Comparison of ENCODE assay signal across 8 cellular contexts in genomic region chr7:101321491-101322401, GRCh38. TPM values are rescaled to one million over a fixed set of nuclear protein-coding genes. Genes with fewer than 3 reads are reported as not detected.
DNase-seq lines count a peak whose midpoint lies in the region; ATAC-seq, FAIRE-seq and TF ChIP-seq lines count a peak whose summit lies in the region.

Gene IFT22, minus strand, starts transcription at chr7:101321812. Its CDS starts 103 bp downstream, at chr7:101321709.

- H3K79me2 ChIP-seq in HepG2 (ENCODE audit: insufficient read depth, low read length), result no peaks in the 10 kb centered on the region

- peak within 1 kb of the TSS; percentile 77 for H3K27ac Mint-ChIP-seq in dendritic cell treated with granulocyte-macrophage colony-stimulating factor and Interleukin-4, amounts not matched to agents 40 ng/mL and 50 ng/mL, for 4 days

- no peak for TF ChIP-seq RAD21 in HepG2 (CRISPR knock-in tag; IDR thresholded peaks at IDR 0.05)

- CTCF ChIA-PET in HepG2 (lab: Yijun Ruan, JAX; ENCODE audit: low intra/inter-chr PET ratio, low total read pairs), result interaction anchor here (0.7 kb wide), 1 partner anchor 186 kb away, joined by 3 read pairs; no protein-coding TSS in a partner anchor

- H3K27me3 Mint-ChIP-seq in dendritic cell treated with granulocyte-macrophage colony-stimulating factor and Interleukin-4, amounts not matched to agents 40 ng/mL and 50 ng/mL, for 4 days, result peaks cover 11% of the 10 kb centered on the region

- peaks cover 18% of the 10 kb centered on the region for H3K36me3 ChIP-seq in BLaER1
- no peaks in the 10 kb centered on the region for H3K36me3 ChIP-seq in HepG2 (replicated peaks in 1 of 2; ENCODE audit: control insufficient read depth in 1 of 2, insufficient read depth in 2 of 2, low read length in 2 of 2)

- no peaks in the 10 kb centered on the region for H4K20me1 ChIP-seq in BLaER1
- no peaks in the 10 kb centered on the region for H4K20me1 ChIP-seq in HepG2 (ENCODE audit: insufficient read depth, low read length)

- TSS peak; percentile 96 for BruUV-seq in HepG2 (replicated peaks; lab: Mats Ljungman, UMichigan)

- peaks cover 7% of the 10 kb centered on the region for H3K4me1 Mint-ChIP-seq in dendritic cell treated with granulocyte-macrophage colony-stimulating factor and Interleukin-4, amounts not matched to agents 40 ng/mL and 50 ng/mL, for 4 days (ENCODE audit: low read depth)

- H2AFZ ChIP-seq in HepG2 (ENCODE audit: low read length), result peak within 1 kb of the TSS; percentile 36

- FAIRE-seq in HepG2 (lab: Jason Lieb, UNC), result peak; percentile 74

- peak; percentile 73 for TF ChIP-seq CTCF in HepG2 (CRISPR knock-in tag; IDR thresholded peaks at IDR 0.05)

- peak within 1 kb of the TSS; percentile 87 for H3K4me3 ChIP-seq in BLaER1
- peak within 1 kb of the TSS; percentile 68 to 84 (median 83) for H3K4me3 ChIP-seq in HepG2 (replicated peaks in 1 of 3; ENCODE audit: insufficient read depth in 1 of 3, low read depth in 2 of 3, low read length in 3 of 3)

- peak within 1 kb of the TSS; percentile 78 for H3K27ac ChIP-seq in BLaER1
- peak within 1 kb of the TSS; percentile 72 for H3K27ac ChIP-seq in HepG2 (ENCODE audit: extremely low read length, insufficient read depth, low read length)

- 0% methylated on average over 17 of the region's 69 CpGs for WGBS in HepG2 (ENCODE audit: low lambda C conversion rate)

- no peaks in the 10 kb centered on the region for H3K9me3 Mint-ChIP-seq in dendritic cell treated with granulocyte-macrophage colony-stimulating factor and Interleukin-4, amounts not matched to agents 40 ng/mL and 50 ng/mL, for 4 days

- H3K27me3 ChIP-seq in BLaER1 (no peaks in the 10 kb centered on the region), HepG2 (ENCODE audit: control insufficient read depth in 1 of 2, insufficient read depth in 2 of 2, low read length in 2 of 2) (no peaks in the 10 kb centered on the region)

- H3K9me3 ChIP-seq in BLaER1 (no peaks in the 10 kb centered on the region), HepG2 (ENCODE audit: low read length) (no peaks in the 10 kb centered on the region)

- ATAC-seq in HG03469 (IDR thresholded peaks at IDR 0.05; ENCODE audit: unreplicated experiment), result peak; percentile 61
- peak; percentile 95 for ATAC-seq in HepG2

- H3K9ac ChIP-seq in BLaER1, result peak within 1 kb of the TSS; percentile 78
- peak within 1 kb of the TSS; percentile 77 for H3K9ac ChIP-seq in HepG2 (ENCODE audit: insufficient read depth, low read depth, low read length)

- in situ Hi-C loops in HepG2 (cut with HindIII; ENCODE audit: extremely low pct_ligation_motif_present, low pct_unique_long_range_greater_than_20kb), result no loop called here

- H3K4me2 ChIP-seq in BLaER1 (peak within 1 kb of the TSS; percentile 85), HepG2 (ENCODE audit: low read depth, low read length) (peak within 1 kb of the TSS; percentile 82)

- H3K4me1 ChIP-seq in BLaER1 (peaks cover 18% of the 10 kb centered on the region), HepG2 (ENCODE audit: insufficient read depth, low read length) (peaks cover 29% of the 10 kb centered on the region)

- no peaks in the 10 kb centered on the region for H3K36me3 Mint-ChIP-seq in dendritic cell treated with granulocyte-macrophage colony-stimulating factor and Interleukin-4, amounts not matched to agents 40 ng/mL and 50 ng/mL, for 4 days (ENCODE audit: low read depth)

- intact Hi-C loops in dendritic cell treated with granulocyte-macrophage colony-stimulating factor and Interleukin-4, amounts not matched to agents 40 ng/mL and 50 ng/mL, for 4 days (cut with micrococcal nuclease), result no loop called here
- intact Hi-C loops in HepG2 (cut with micrococcal nuclease; ENCODE audit: unreplicated experiment), result loop anchor here (1.0 to 10.0 kb wide), 2 partner anchors 73 to 119 kb away; no protein-coding TSS in a partner anchor

- peak within 1 kb of the TSS; percentile 82 for H3K4me3 Mint-ChIP-seq in dendritic cell treated with granulocyte-macrophage colony-stimulating factor and Interleukin-4, amounts not matched to agents 40 ng/mL and 50 ng/mL, for 4 days

- POLR2A ChIA-PET in HepG2 (lab: Yijun Ruan, JAX), result interaction anchor here (1.3 to 2.3 kb wide), 8 partner anchors 9 to 104 kb away, joined by 3 to 53 read pairs (median 5); partner anchors contain the start of genes PLOD3 and ZNHIT1

- no peak for TF ChIP-seq EP300 in HepG2 (IDR thresholded peaks at IDR 0.05; ENCODE audit: low read depth in 2 of 2, low read length in 2 of 2)
- TF ChIP-seq EP300 in HepG2 (CRISPR knock-in tag; IDR thresholded peaks at IDR 0.05; ENCODE audit: borderline replicate concordance), result no peak

- DNase-seq in GM19240 (ENCODE audit: insufficient read length, low spot score), result peak; percentile 94
- DNase-seq in NCI-H526 (lab: John Stamatoyannopoulos, UW), result peak; percentile 78 to 98
- peak; percentile 65 to 86 for DNase-seq in activated CD4-positive, alpha-beta T cell treated with anti-CD3 and anti-CD28 coated beads, Interleukin-2, amount 50 U/mL, for 24 hours (ENCODE audit: low read depth in 1 of 2, low spot score in 1 of 2)
- peak; percentile 84 for DNase-seq in HepG2 (ENCODE audit: low spot score)
- peak; percentile 80 for DNase-seq in stimulated activated CD4-positive, alpha-beta T cell treated with anti-CD3 and anti-CD28 coated beads, Interleukin-2, amount 100 ng/mL, for 48 hours

- peak; percentile 65 to 81 for TF ChIP-seq POLR2A in HepG2 (IDR thresholded peaks at IDR 0.05; ENCODE audit: insufficient read depth in 1 of 2, low read depth in 2 of 2, low read length in 2 of 2)

TF ChIP-seq in HepG2, 621 proteins besides CTCF, POLR2A, EP300 and RAD21 (continues in another document):
- TF ChIP-seq ZNF567 (CRISPR knock-in tag; IDR thresholded peaks at IDR 0.05; ENCODE audit: borderline replicate concordance) (0 out of 2 replicates have a peak, but pooled peaks have one; percentile 16), ZNF547 (CRISPR knock-in tag; IDR thresholded peaks at IDR 0.05) (peak; percentile 60; the same call in 1 of the 2 replicates), MXD1 (CRISPR knock-in tag; IDR thresholded peaks at IDR 0.05) (peak; percentile 77; the same call in 1 of the 2 replicates), ZNF546 (CRISPR knock-in tag; conservative IDR thresholded peaks at IDR 0.05) (0 out of 2 replicates have a peak, but pooled peaks have one; percentile 18), ZNF441 (CRISPR knock-in tag; IDR thresholded peaks at IDR 0.05; ENCODE audit: borderline replicate concordance) (peak; percentile 35; the same call in 1 of the 2 replicates), ZNF280D (CRISPR knock-in tag; IDR thresholded peaks at IDR 0.05) (peak; percentile 43; the same call in 1 of the 2 replicates), HDAC2 (CRISPR knock-in tag; IDR thresholded peaks at IDR 0.05) (peak; percentile 24; the same call in 1 of the 2 replicates), MAZ (IDR thresholded peaks at IDR 0.05; ENCODE audit: borderline replicate concordance, low read depth, low read length) (no peak; the same call in 1 of the 2 replicates), MAZ (CRISPR knock-in tag; IDR thresholded peaks at IDR 0.05; ENCODE audit: low read depth) (peak; percentile 27; the same call in 1 of the 2 replicates)

RNA-seq across cellular contexts. Expression of gene IFT22, which starts in this region (rescaled TPM):
- 14.5 and 16.5 TPM in 2 replicates for total RNA-seq in HepG2 (2016; rRNA removed; fragmentation: Illumina TruSeq; extraction: Trizol)
- 23.5 and 27.8 TPM in 2 replicates for total RNA-seq in HepG2 (2016; cell fraction: cytosol; rRNA removed; fragmentation: Illumina TruSeq; extraction: Trizol; ENCODE audit: low read depth)
- total RNA-seq in HepG2 (2016; cell fraction: insoluble cytoplasmic fraction; rRNA removed; fragmentation: Illumina TruSeq; extraction: Trizol), result 13.0 and 17.6 TPM in 2 replicates
- 24.7 and 29.0 TPM in 2 replicates for total RNA-seq in HepG2 (2016; cell fraction: membrane; rRNA removed; fragmentation: Illumina TruSeq; extraction: Trizol)
- 5.5 and 6.0 TPM in 2 replicates for total RNA-seq in HepG2 (2016; cell fraction: nucleus; rRNA removed; fragmentation: Illumina TruSeq; extraction: Trizol)
- polyA plus RNA-seq in HepG2 (2011; rRNA removed), result 7.8 and 8.9 TPM in 2 replicates
- polyA plus RNA-seq in HepG2 (2011; cell fraction: cytosol; rRNA removed), result 7.0 and 7.1 TPM in 2 replicates
- 1.8 and 2.0 TPM in 2 replicates for polyA plus RNA-seq in HepG2 (2011; cell fraction: nucleus; rRNA removed)
- 4.7 and 5.5 TPM in 2 replicates for polyA plus RNA-seq in HepG2 (2012)
- 46.8 and 53.1 TPM in 2 replicates for polyA plus RNA-seq in HepG2 (2016; cell fraction: cytosol; fragmentation: Illumina TruSeq; extraction: Trizol; ENCODE audit: low read depth)
- polyA plus RNA-seq in HepG2 (2016; cell fraction: insoluble cytoplasmic fraction; fragmentation: Illumina TruSeq; extraction: Trizol; ENCODE audit: low read depth), result 22.9 and 25.9 TPM in 2 replicates
- 35.2 and 39.0 TPM in 2 replicates for polyA plus RNA-seq in HepG2 (2016; cell fraction: membrane; fragmentation: Illumina TruSeq; extraction: Trizol; ENCODE audit: low read depth)
- 9.2 and 9.7 TPM in 2 replicates for polyA plus RNA-seq in HepG2 (2016; cell fraction: nucleus; fragmentation: Illumina TruSeq; extraction: Trizol; ENCODE audit: insufficient read depth, low read depth)
- polyA minus RNA-seq in HepG2 (2011; rRNA and poly(A)+ RNA removed; ENCODE audit: low replicate concordance), result 5.5 and 32.8 TPM in 2 replicates
- polyA minus RNA-seq in HepG2 (2011; cell fraction: cytosol; rRNA and poly(A)+ RNA removed), result 4.2 and 5.5 TPM in 2 replicates
- polyA minus RNA-seq in HepG2 (2011; cell fraction: nucleus; rRNA and poly(A)+ RNA removed), result 3.0 and 3.7 TPM in 2 replicates

Comparison
In these comparisons a context has a peak if more than half of its experiments do, and no peak if none do; other contexts are left out.
1. Peak in every context shown above with its lines: DNase-seq, ATAC-seq, H3K4me3 ChIP-seq and H3K27ac ChIP-seq.